Comparison of ENCODE assay signal across 8 cellular contexts in the genomic region with DNA sequence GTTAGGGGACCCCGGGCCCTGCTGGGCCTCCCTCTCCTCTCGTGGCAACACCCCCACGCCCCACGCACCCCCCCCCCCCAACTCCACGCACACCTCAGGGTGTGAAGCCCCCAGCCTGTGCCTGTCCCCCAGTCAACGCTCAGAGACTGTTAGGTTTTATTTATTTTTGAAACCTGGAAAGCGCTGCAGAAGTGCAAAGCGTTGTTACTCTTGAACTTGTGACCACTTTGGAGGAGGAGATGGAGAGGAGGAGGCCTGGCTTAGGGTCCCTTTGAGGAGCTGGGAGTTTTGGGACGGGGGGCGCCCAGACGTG. TPM values are rescaled to one million over a fixed set of nuclear protein-coding genes. Genes with fewer than 3 reads are reported as not detected.
DNase-seq lines count a peak whose midpoint lies in the region; ATAC-seq and TF ChIP-seq lines count a peak whose summit lies in the region.

No MANE protein-coding gene starts in this region.

- H4K5ac ChIP-seq in mesendoderm (ENCODE audit: low read length): no peak overlapping the region

- H3K36me3 Mint-ChIP-seq in central memory CD8-positive, alpha-beta T cell (ENCODE audit: insufficient read depth): peaks cover 63% of the 10 kb centered on the region

- DNase-seq in cardiac muscle cell (ENCODE audit: low read depth in 1 of 2, low spot score in 1 of 2): no peak
- no peak for DNase-seq in Right ventricle myocardium inferior (ENCODE audit: missing footprints)
- DNase-seq in central memory CD8-positive, alpha-beta T cell (ENCODE audit: low spot score in 2 of 2): no peak
- DNase-seq in mesendoderm: no peak
- no peak for DNase-seq in vagina (ENCODE audit: extremely low spot score in 2 of 2)
- DNase-seq in HK-2 (ENCODE audit: unreplicated experiment): no peak
- no peak for DNase-seq in OCI-M2 (lab: John Stamatoyannopoulos, UW; ENCODE audit: unreplicated experiment)

- peak overlapping the region; percentile 100 for H3K27ac Mint-ChIP-seq in central memory CD8-positive, alpha-beta T cell (ENCODE audit: low read depth)

- H3K9ac ChIP-seq in mesendoderm (ENCODE audit: low read length): peak overlapping the region; percentile 26

- H4K8ac ChIP-seq in mesendoderm (ENCODE audit: low read depth, low read length): no peak overlapping the region

- H3K9me3 ChIP-seq in cardiac muscle cell (ENCODE audit: low read depth): no peaks in the 10 kb centered on the region
- no peaks in the 10 kb centered on the region for H3K9me3 ChIP-seq in vagina

- no peak overlapping the region for H2BK5ac ChIP-seq in mesendoderm (ENCODE audit: low read length)

- no peak overlapping the region for H2BK120ac ChIP-seq in mesendoderm (ENCODE audit: low read depth, low read length)

- H3K4me2 ChIP-seq in mesendoderm (ENCODE audit: low read length): peak overlapping the region; percentile 47

- no peak overlapping the region for H2AK5ac ChIP-seq in mesendoderm (ENCODE audit: low read length)

- no peaks in the 10 kb centered on the region for H3K36me3 ChIP-seq in cardiac muscle cell
- H3K36me3 ChIP-seq in mesendoderm (ENCODE audit: control insufficient read depth, insufficient read depth, low read length): no peaks in the 10 kb centered on the region
- H3K36me3 ChIP-seq in vagina: peaks cover 0 to 20% of the 10 kb centered on the region in 2 donors

- TF ChIP-seq CTCF in cardiac muscle cell (IDR thresholded peaks at IDR 0.05; ENCODE audit: low read depth, low read length) (no peak), vagina (IDR thresholded peaks at IDR 0.05) (no peak)

- H3K4me1 Mint-ChIP-seq in central memory CD8-positive, alpha-beta T cell: peaks cover 58% of the 10 kb centered on the region

- no peaks in the 10 kb centered on the region for H3K27me3 ChIP-seq in cardiac muscle cell
- no peaks in the 10 kb centered on the region for H3K27me3 ChIP-seq in mesendoderm (ENCODE audit: insufficient read depth, low read length, poor library complexity)
- H3K27me3 ChIP-seq in vagina: no peaks in the 10 kb centered on the region

- H3K9me3 Mint-ChIP-seq in central memory CD8-positive, alpha-beta T cell: no peaks in the 10 kb centered on the region

- H3K4me1 ChIP-seq in cardiac muscle cell (ENCODE audit: low read depth): peaks cover 20% of the 10 kb centered on the region
- no peaks in the 10 kb centered on the region for H3K4me1 ChIP-seq in mesendoderm (ENCODE audit: control insufficient read depth, low read depth, low read length)
- H3K4me1 ChIP-seq in vagina: peaks cover 54% of the 10 kb centered on the region

- H3K4ac ChIP-seq in mesendoderm (ENCODE audit: low read depth, low read length): no peak overlapping the region

- peak overlapping the region; percentile 97 for H3K4me3 Mint-ChIP-seq in central memory CD8-positive, alpha-beta T cell

- H3K79me1 ChIP-seq in mesendoderm (ENCODE audit: low read length): no peaks in the 10 kb centered on the region

- ATAC-seq in Right ventricle myocardium inferior (no peak), GM19324 (IDR thresholded peaks at IDR 0.05; ENCODE audit: low FRiP score, unreplicated experiment) (no peak)
- ATAC-seq in central memory CD8-positive, alpha-beta T cell (replicated peaks; ENCODE audit: extremely low read depth, poor library complexity, severe bottlenecking): peak; percentile 2

- no CpG with 5 or more reads among the region's 11 CpGs for WGBS in mesendoderm (ENCODE audit: extremely low coverage, insufficient coverage, low lambda C conversion rate)

- no peak overlapping the region for H2BK15ac ChIP-seq in mesendoderm (replicated peaks; ENCODE audit: low read depth)

- intact Hi-C loops in Right ventricle myocardium inferior (cut with DNase I) (loop anchor here (5.0 kb wide), 2 partner anchors 56 to 79 kb away; a partner anchor contains a TSS), vagina (cut with DNase I) (no loop called here)

- H3K23ac ChIP-seq in mesendoderm (ENCODE audit: low read length): no peak overlapping the region

- peak overlapping the region; percentile 39 for H3K18ac ChIP-seq in mesendoderm (ENCODE audit: low read length)

- H3K56ac ChIP-seq in mesendoderm (ENCODE audit: low read length): peak overlapping the region; percentile 73

- H3K27me3 Mint-ChIP-seq in central memory CD8-positive, alpha-beta T cell: no peaks in the 10 kb centered on the region

- H3K4me3 ChIP-seq in cardiac muscle cell: peak overlapping the region; percentile 29
- no peak overlapping the region for H3K4me3 ChIP-seq in mesendoderm (ENCODE audit: low read length)
- H3K4me3 ChIP-seq in vagina: peak overlapping the region; percentile 69 to 81

- TF ChIP-seq POLR2A in vagina (IDR thresholded peaks at IDR 0.05): no peak

- H3K27ac ChIP-seq in cardiac muscle cell: no peak overlapping the region
- H3K27ac ChIP-seq in mesendoderm (ENCODE audit: low read depth, low read length): no peak overlapping the region
- peak overlapping the region; percentile 97 for H3K27ac ChIP-seq in vagina

- H3K79me2 ChIP-seq in mesendoderm (ENCODE audit: control insufficient read depth, insufficient read depth, low read length): no peaks in the 10 kb centered on the region

RNA-seq across cellular contexts. Expression of a gene that starts 0.9 kb away (rescaled TPM):
- 7.2 and 9.8 TPM in 2 replicates for total RNA-seq in cardiac muscle cell
- 6.5 and 12.0 TPM in 2 replicates for polyA plus RNA-seq in cardiac muscle cell
- total RNA-seq in Right ventricle myocardium inferior: 13.7 TPM
- polyA plus RNA-seq in mesendoderm (2013, experiment 1 of 2): 0.51 TPM
- polyA plus RNA-seq in mesendoderm (2013, experiment 2 of 2): 0.53 TPM
- total RNA-seq in vagina: 32.4 TPM

RNA-seq across cellular contexts. Expression of a gene that starts 54.8 kb away (rescaled TPM):
- total RNA-seq in cardiac muscle cell: 29.6 and 46.4 TPM in 2 replicates
- polyA plus RNA-seq in cardiac muscle cell: 24.8 and 35.5 TPM in 2 replicates
- total RNA-seq in Right ventricle myocardium inferior: 9.7 TPM
- 61.5 TPM for polyA plus RNA-seq in mesendoderm (2013, experiment 1 of 2)
- 60.5 TPM for polyA plus RNA-seq in mesendoderm (2013, experiment 2 of 2)
- 18.4 TPM for total RNA-seq in vagina
